Comparison of ENCODE assay signal across 1 cellular context in the genomic region with DNA sequence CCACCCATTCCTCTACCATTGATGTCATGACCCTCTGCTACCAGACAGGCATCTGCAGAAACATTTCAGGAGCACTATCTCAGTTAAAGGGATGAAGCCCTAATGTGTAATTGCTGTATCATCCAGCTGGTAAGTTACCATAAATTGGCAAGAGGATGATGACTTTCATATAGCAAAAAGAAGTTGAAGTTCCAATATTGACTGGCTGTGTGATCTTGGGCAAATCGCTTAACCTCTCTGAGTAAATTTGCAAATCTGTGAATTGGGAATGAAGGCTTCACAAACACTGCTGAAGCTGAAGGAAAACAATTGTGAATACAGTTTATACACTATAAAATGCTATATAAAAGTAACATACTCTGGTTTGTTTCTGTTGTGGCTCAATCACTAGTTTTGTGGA.
A peak's percentile ranks its signal among the peaks of the same experiment; 100 is the strongest.
TF ChIP-seq lines count a peak whose summit lies in the region.

No MANE protein-coding gene starts in this region.

TF ChIP-seq in HEK293, 187 proteins besides CTCF, POLR2A, EP300 and RAD21:
- no peak for TF ChIP-seq PATZ1 (tag by site-specific recombination; IDR thresholded peaks at IDR 0.05)
- peak; percentile 16; the same call in 1 of the 2 replicates for TF ChIP-seq ZNF768 (tag by site-specific recombination; IDR thresholded peaks at IDR 0.05)
- TF ChIP-seq ELK4 (IDR thresholded peaks at IDR 0.05; ENCODE audit: borderline replicate concordance, low read depth, low read length), result no peak
